ENCODE assay signal across 26 cellular contexts in the genomic region with DNA sequence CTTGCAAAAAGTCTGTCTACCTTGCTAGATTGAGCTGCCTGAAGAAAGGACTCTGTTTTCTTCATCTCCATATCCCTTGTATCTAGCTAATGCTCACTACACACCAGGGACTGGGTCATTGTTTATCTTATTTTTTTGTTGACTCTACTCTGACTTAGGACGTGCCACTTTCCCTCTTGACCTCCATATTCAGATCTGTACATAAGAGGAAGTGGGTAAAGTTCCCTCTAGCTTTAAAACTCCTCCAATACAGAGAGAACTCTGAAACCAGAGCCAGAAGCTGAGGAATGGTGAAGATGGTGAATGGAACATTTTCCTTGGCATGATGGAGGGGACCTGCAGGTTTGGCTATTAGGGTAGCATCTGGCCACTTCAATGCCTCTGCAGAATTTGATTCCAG.
DNase-seq lines count a peak whose midpoint lies in the region; ATAC-seq, FAIRE-seq and TF ChIP-seq lines count a peak whose summit lies in the region.
"Had no signal": no experiment of that assay in that cellular context is flagged by ENCODE, and none has a peak within 500 bp of the region (broad histone marks: within the 10 kb centered on the region; RNA-seq: fewer than 3 reads in every experiment).

No MANE protein-coding gene starts in this region.

- H3K4me1 Mint-ChIP-seq in MCF 10A (ENCODE audit: insufficient read depth, unreplicated experiment): no peaks in the 10 kb centered on the region
- H3K4me1 Mint-ChIP-seq: CD14-positive monocyte; CD8-positive, alpha-beta memory T cell had no signal

- peak overlapping the region; percentile 5; the same call in 1 of the 2 replicates for H3K4me2 ChIP-seq in OCI-LY3 (ENCODE audit: low read length)
- H3K4me2 ChIP-seq in mammary epithelial cell (ENCODE audit: insufficient read depth, low read depth, low read length): no peak overlapping the region
- H3K4me2 ChIP-seq: A549 had no signal

- H3K27me3 ChIP-seq in OCI-LY3 (ENCODE audit: low read depth, low read length) (no peaks in the 10 kb centered on the region), mammary epithelial cell (ENCODE audit: insufficient read depth, low read length) (no peaks in the 10 kb centered on the region)
- H3K27me3 ChIP-seq: BE2C; BLaER1 treated with 17β-estradiol and CSF1 and Interleukin-3, amounts not matched to agents 10 nM and 100 nM had no signal

- peak; percentile 69 for ATAC-seq in GM18868 (IDR thresholded peaks at IDR 0.05; ENCODE audit: unreplicated experiment)
- ATAC-seq: A549 had no signal

- no peak overlapping the region for H3K4me3 Mint-ChIP-seq in MCF 10A (ENCODE audit: unreplicated experiment)
- H3K4me3 Mint-ChIP-seq: CD14-positive monocyte; CD4-positive, alpha-beta T cell; CD8-positive, alpha-beta memory T cell; HFFc6 had no signal

- H3K79me2 ChIP-seq in OCI-LY3 (ENCODE audit: low read length) (no peaks in the 10 kb centered on the region), mammary epithelial cell (ENCODE audit: insufficient read depth, low read length) (no peaks in the 10 kb centered on the region)

- H3K4me3 ChIP-seq in OCI-LY3 (ENCODE audit: low read length): no peak overlapping the region
- no peak overlapping the region for H3K4me3 ChIP-seq in mammary epithelial cell (replicated peaks in 1 of 3; ENCODE audit: insufficient read depth in 1 of 3, low read depth in 2 of 3, low read length in 3 of 3)
- H3K4me3 ChIP-seq: A549; BLaER1 treated with 17β-estradiol and CSF1 and Interleukin-3, amounts not matched to agents 10 nM and 100 nM; HAP-1 had no signal

- intact Hi-C loops in mammary epithelial cell (cut with micrococcal nuclease) (no loop called here), MCF 10A (cut with micrococcal nuclease) (no loop called here)

- POLR2A ChIA-PET in RWPE1 (lab: Yijun Ruan, JAX; ENCODE audit: low non-redundant PET): no interaction called here
- POLR2A ChIA-PET in MCF 10A (lab: Yijun Ruan, JAX): no interaction called here

- no peaks in the 10 kb centered on the region for H4K20me1 ChIP-seq in OCI-LY3 (ENCODE audit: insufficient read depth, low read length)
- no peaks in the 10 kb centered on the region for H4K20me1 ChIP-seq in mammary epithelial cell (ENCODE audit: insufficient read depth, low read length)
- H4K20me1 ChIP-seq: BLaER1 treated with 17β-estradiol and CSF1 and Interleukin-3, amounts not matched to agents 10 nM and 100 nM had no signal

- H3K27ac ChIP-seq in OCI-LY3 (ENCODE audit: low read length): no peak overlapping the region
- no peak overlapping the region for H3K27ac ChIP-seq in mammary epithelial cell (ENCODE audit: insufficient read depth, low read depth, low read length)
- no peak overlapping the region for H3K27ac ChIP-seq in RWPE1
- H3K27ac ChIP-seq: A549; BLaER1 treated with 17β-estradiol and CSF1 and Interleukin-3, amounts not matched to agents 10 nM and 100 nM had no signal

- TF ChIP-seq CTCF in OCI-LY3 (IDR thresholded peaks at IDR 0.05; ENCODE audit: low read depth, low read length) (no peak), mammary epithelial cell (conservative IDR thresholded peaks at IDR 0.05 in 1 of 2, IDR thresholded peaks at IDR 0.05 in 1 of 2; ENCODE audit: extremely low read depth in 1 of 2, insufficient read depth in 1 of 2, low read depth in 1 of 2, low read length in 2 of 2) (no peak), RWPE1 (conservative IDR thresholded peaks at IDR 0.05; ENCODE audit: low read depth) (no peak), MCF 10A (IDR thresholded peaks at IDR 0.05; ENCODE audit: unreplicated experiment) (no peak)

- dilution Hi-C loops in mammary epithelial cell (cut with HindIII; ENCODE audit: low sequenced_read_pairs): no loop called here

- H2AFZ ChIP-seq in OCI-LY3 (ENCODE audit: low read depth, low read length) (peak overlapping the region; percentile 77), mammary epithelial cell (ENCODE audit: low read depth, low read length) (no peak overlapping the region)

- no peaks in the 10 kb centered on the region for H3K36me3 Mint-ChIP-seq in MCF 10A (ENCODE audit: insufficient read depth, unreplicated experiment)
- H3K36me3 Mint-ChIP-seq: CD14-positive monocyte had no signal

- FAIRE-seq in GM12891 (lab: Jason Lieb, UNC): no peak
- FAIRE-seq: A549, D721Med, GM12892, GM18507, H54 had no signal

- no peak for TF ChIP-seq POLR2A in GM12891 (IDR thresholded peaks at IDR 0.05; ENCODE audit: low read depth, low read length)

- CTCF ChIA-PET in mammary epithelial cell (lab: Charles Lee; ENCODE audit: low non-redundant PET) (no interaction called here), RWPE1 (lab: Yijun Ruan, JAX) (interaction anchor here (0.6 kb wide), 1 partner anchor 1802 kb away, joined by 3 read pairs; no protein-coding TSS in a partner anchor), MCF 10A (lab: Yijun Ruan, JAX) (no interaction called here)

- peaks cover 24% of the 10 kb centered on the region for H3K9me3 Mint-ChIP-seq in MCF 10A (ENCODE audit: unreplicated experiment)

- no TSS peak for BruUV-seq in mammary epithelial cell (replicated peaks; lab: Mats Ljungman, UMichigan)
- BruUV-seq in MCF 10A (replicated peaks; lab: Mats Ljungman, UMichigan): no TSS peak

- H3K9ac ChIP-seq in OCI-LY3 (ENCODE audit: low read length) (no peak overlapping the region), mammary epithelial cell (ENCODE audit: insufficient read depth, low read length) (no peak overlapping the region)
- H3K9ac ChIP-seq: BLaER1 treated with 17β-estradiol and CSF1 and Interleukin-3, amounts not matched to agents 10 nM and 100 nM had no signal

- 38% methylated on average over 1 of the region's 1 CpG for WGBS in mammary epithelial cell (ENCODE audit: low coverage, missing lambda C conversion rate)

- no peak overlapping the region for H3K27ac Mint-ChIP-seq in MCF 10A (ENCODE audit: low read depth, unreplicated experiment)
- H3K27ac Mint-ChIP-seq: CD14-positive monocyte; CD4-positive, alpha-beta T cell; CD8-positive, alpha-beta memory T cell; HFFc6 had no signal

- in situ Hi-C loops in mammary epithelial cell (cut with MboI; ENCODE audit: low sequenced_read_pairs in 2 of 2): no loop called here

- H3K27me3 Mint-ChIP-seq in MCF 10A (ENCODE audit: insufficient read depth, unreplicated experiment): no peaks in the 10 kb centered on the region
- H3K27me3 Mint-ChIP-seq: CD4-positive, alpha-beta T cell; CD8-positive, alpha-beta memory T cell had no signal

- H3K36me3 ChIP-seq in OCI-LY3 (replicated peaks; ENCODE audit: low read depth, low read length) (no peaks in the 10 kb centered on the region), mammary epithelial cell (ENCODE audit: insufficient read depth, low read length) (no peaks in the 10 kb centered on the region)
- H3K36me3 ChIP-seq: BE2C; BLaER1 treated with 17β-estradiol and CSF1 and Interleukin-3, amounts not matched to agents 10 nM and 100 nM; HAP-1 had no signal

- H3K9me3 ChIP-seq in OCI-LY3 (ENCODE audit: insufficient read depth, low read length) (no peaks in the 10 kb centered on the region), mammary epithelial cell (replicated peaks; ENCODE audit: insufficient read depth, low read length) (no peaks in the 10 kb centered on the region)
- H3K9me3 ChIP-seq: A549, BE2C, HAP-1 had no signal

- DNase-seq in GM12891 (ENCODE audit: insufficient read length, low spot score): no peak
- no peak for DNase-seq in mammary epithelial cell
- no peak for DNase-seq in RWPE1 (ENCODE audit: low spot score)
- DNase-seq in MCF 10A (ENCODE audit: unreplicated experiment): no peak
- DNase-seq: 8988T; ACHN; AML-193; BE2C; CD4-positive, alpha-beta T cell; CD8-positive, alpha-beta memory T cell; DMS 273 treated with DMSO at 0.1 percent for 48 hours; DMS79; EL; GDM1; GOT3; HFFc6 had no signal

- H3K4me1 ChIP-seq in OCI-LY3 (ENCODE audit: low read length) (0 out of 2 replicates have a peak, but pooled peaks cover 7% of the 10 kb centered on the region), mammary epithelial cell (ENCODE audit: insufficient read depth, low read length) (no peaks in the 10 kb centered on the region)
- H3K4me1 ChIP-seq: A549; BE2C; BLaER1 treated with 17β-estradiol and CSF1 and Interleukin-3, amounts not matched to agents 10 nM and 100 nM had no signal

TF ChIP-seq in GM12891, 5 proteins besides CTCF, POLR2A, EP300 and RAD21:
- TF ChIP-seq SPI1 (IDR thresholded peaks at IDR 0.05; ENCODE audit: low read depth, low read length) (peak; percentile 81), POLR2AphosphoS5 (IDR thresholded peaks at IDR 0.05; ENCODE audit: low read depth, low read length) (no peak)
